ENCODE assay signal across 12 cellular contexts in genomic region chr6:158825951-158826306, GRCh38. TPM values are rescaled to one million over a fixed set of nuclear protein-coding genes. Genes with fewer than 3 reads are reported as not detected.
DNase-seq lines count a peak whose midpoint lies in the region; ATAC-seq and TF ChIP-seq lines count a peak whose summit lies in the region.
"Had no signal": no experiment of that assay in that cellular context is flagged by ENCODE, and none has a peak within 500 bp of the region (broad histone marks: within the 10 kb centered on the region; RNA-seq: fewer than 3 reads in every experiment).

No MANE protein-coding gene starts in this region.

- POLR2A ChIA-PET in Caco-2 (lab: Charles Lee), result no interaction called here

- BruUV-seq in Caco-2 (replicated peaks; lab: Mats Ljungman, UMichigan), result no TSS peak

- H3K4me2 ChIP-seq in osteoblast (ENCODE audit: insufficient read depth, low read length), result no peak overlapping the region

- no peaks in the 10 kb centered on the region for H3K27me3 Mint-ChIP-seq in Caco-2 (ENCODE audit: insufficient read depth, unreplicated experiment)
- no peaks in the 10 kb centered on the region for H3K27me3 Mint-ChIP-seq in progenitor cell of endocrine pancreas
- H3K27me3 Mint-ChIP-seq in activated T-cell treated with anti-CD3 and anti-CD28 coated beads, Interleukin-2, amount 50 U/mL, for 24 hours, result no peaks in the 10 kb centered on the region
- H3K27me3 Mint-ChIP-seq: activated naive CD4-positive, alpha-beta T cell treated with anti-CD3 and anti-CD28 coated beads, Interleukin-2, amount 50 U/mL, for 24 hours had no signal

- intact Hi-C loops in Caco-2 (cut with micrococcal nuclease; ENCODE audit: unreplicated experiment) (no loop called here), right cardiac atrium (cut with DNase I) (no loop called here)

- H3K4me3 Mint-ChIP-seq in Caco-2 (ENCODE audit: unreplicated experiment), result no peak overlapping the region
- peak overlapping the region; percentile 41 for H3K4me3 Mint-ChIP-seq in progenitor cell of endocrine pancreas (ENCODE audit: low read depth)
- no peak overlapping the region for H3K4me3 Mint-ChIP-seq in activated T-cell treated with anti-CD3 and anti-CD28 coated beads, Interleukin-2, amount 50 U/mL, for 24 hours
- H3K4me3 Mint-ChIP-seq: activated naive CD4-positive, alpha-beta T cell treated with anti-CD3 and anti-CD28 coated beads, Interleukin-2, amount 50 U/mL, for 24 hours had no signal

- ATAC-seq in right cardiac atrium, result peak; percentile 59 to 80
- ATAC-seq: left lobe of liver had no signal

- H2AFZ ChIP-seq in osteoblast (ENCODE audit: low read length), result no peak overlapping the region

- H4K20me1 ChIP-seq in osteoblast (ENCODE audit: insufficient read depth, low read length), result no peaks in the 10 kb centered on the region

- H3K4me1 ChIP-seq in Caco-2, result peaks cover 14% of the 10 kb centered on the region
- H3K4me1 ChIP-seq in right cardiac atrium (ENCODE audit: control insufficient read depth, insufficient read depth, low read length), result peaks cover 5% of the 10 kb centered on the region
- H3K4me1 ChIP-seq in osteoblast (ENCODE audit: insufficient read depth, low read length), result no peaks in the 10 kb centered on the region

- H3K9me3 ChIP-seq in Caco-2, result no peaks in the 10 kb centered on the region
- no peaks in the 10 kb centered on the region for H3K9me3 ChIP-seq in right cardiac atrium (ENCODE audit: control insufficient read depth, low read length)
- no peaks in the 10 kb centered on the region for H3K9me3 ChIP-seq in osteoblast (ENCODE audit: low read depth, low read length)

- H3K27ac ChIP-seq in right cardiac atrium (ENCODE audit: low read length) (peak overlapping the region; percentile 56), osteoblast (ENCODE audit: low read depth, low read length) (no peak overlapping the region)

- peaks cover 17% of the 10 kb centered on the region for H3K4me1 Mint-ChIP-seq in Caco-2 (ENCODE audit: low read depth, unreplicated experiment)
- peaks cover 20% of the 10 kb centered on the region for H3K4me1 Mint-ChIP-seq in progenitor cell of endocrine pancreas (ENCODE audit: low read depth)
- H3K4me1 Mint-ChIP-seq in activated T-cell treated with anti-CD3 and anti-CD28 coated beads, Interleukin-2, amount 50 U/mL, for 24 hours (ENCODE audit: low read depth), result peaks cover 19% of the 10 kb centered on the region

- H3K27ac Mint-ChIP-seq in Caco-2 (ENCODE audit: unreplicated experiment) (peak overlapping the region; percentile 36), progenitor cell of endocrine pancreas (peak overlapping the region; percentile 47)
- H3K27ac Mint-ChIP-seq in activated T-cell treated with anti-CD3 and anti-CD28 coated beads, Interleukin-2, amount 50 U/mL, for 24 hours, result no peak overlapping the region
- H3K27ac Mint-ChIP-seq: activated naive CD4-positive, alpha-beta T cell treated with anti-CD3 and anti-CD28 coated beads, Interleukin-2, amount 50 U/mL, for 24 hours had no signal

- WGBS in right cardiac atrium, result 26% methylated on average over 9 of the region's 9 CpGs

- H3K27me3 ChIP-seq in Caco-2 (replicated peaks; ENCODE audit: control insufficient read depth, insufficient read depth, low read length) (no peaks in the 10 kb centered on the region), right cardiac atrium (ENCODE audit: control insufficient read depth, insufficient read depth) (no peaks in the 10 kb centered on the region), osteoblast (ENCODE audit: insufficient read depth, low read length) (no peaks in the 10 kb centered on the region)

- CTCF ChIA-PET in Caco-2 (lab: Charles Lee), result no interaction called here

- no peaks in the 10 kb centered on the region for H3K79me2 ChIP-seq in osteoblast (ENCODE audit: insufficient read depth, low read length)

- TF ChIP-seq CTCF in Caco-2 (IDR thresholded peaks at IDR 0.05; ENCODE audit: insufficient read depth in 1 of 2, low read depth in 1 of 2, low read length in 1 of 2, severe bottlenecking in 1 of 2, unreplicated experiment in 1 of 2) (no peak), progenitor cell of endocrine pancreas (IDR thresholded peaks at IDR 0.05; ENCODE audit: unreplicated experiment) (no peak), osteoblast (IDR thresholded peaks at IDR 0.05; ENCODE audit: extremely low read depth, low read depth, low read length) (no peak)

- H3K9me3 Mint-ChIP-seq in Caco-2 (ENCODE audit: unreplicated experiment) (no peaks in the 10 kb centered on the region), progenitor cell of endocrine pancreas (ENCODE audit: low read depth) (no peaks in the 10 kb centered on the region)
- no peaks in the 10 kb centered on the region for H3K9me3 Mint-ChIP-seq in activated T-cell treated with anti-CD3 and anti-CD28 coated beads, Interleukin-2, amount 50 U/mL, for 24 hours
- H3K9me3 Mint-ChIP-seq: activated naive CD4-positive, alpha-beta T cell treated with anti-CD3 and anti-CD28 coated beads, Interleukin-2, amount 50 U/mL, for 24 hours had no signal

- H3K36me3 Mint-ChIP-seq in Caco-2 (ENCODE audit: insufficient read depth, unreplicated experiment), result no peaks in the 10 kb centered on the region
- H3K36me3 Mint-ChIP-seq in progenitor cell of endocrine pancreas (ENCODE audit: insufficient read depth), result no peaks in the 10 kb centered on the region
- H3K36me3 Mint-ChIP-seq in activated T-cell treated with anti-CD3 and anti-CD28 coated beads, Interleukin-2, amount 50 U/mL, for 24 hours (ENCODE audit: low read depth), result no peaks in the 10 kb centered on the region
- H3K36me3 Mint-ChIP-seq: activated naive CD4-positive, alpha-beta T cell treated with anti-CD3 and anti-CD28 coated beads, Interleukin-2, amount 50 U/mL, for 24 hours had no signal

- DNase-seq in Caco-2 (no peak), amniotic epithelial cell (ENCODE audit: low read depth) (peak; percentile 71), right cardiac atrium (peak; percentile 58 to 84 (median 83)), progenitor cell of endocrine pancreas (ENCODE audit: low spot score, unreplicated experiment) (no peak), osteoblast (ENCODE audit: insufficient read length, low spot score, missing footprints) (no peak), HCEC 1CT (no peak)
- DNase-seq in activated T-cell treated with anti-CD3 and anti-CD28 coated beads, Interleukin-2, amount 50 U/mL, for 24 hours, result no peak
- DNase-seq in stimulated activated CD4-positive, alpha-beta T cell treated with anti-CD3 and anti-CD28 coated beads, Interleukin-4, amount 100 ng/mL, for 24 hours, result no peak
- DNase-seq: activated CD4-positive, alpha-beta T cell treated with anti-CD3 and anti-CD28 coated beads, Interleukin-2, amount 50 U/mL, for 4 hours; stimulated activated CD4-positive, alpha-beta T cell treated with anti-CD3 and anti-CD28 coated beads, Interleukin-4, amount 100 ng/mL, for 4 hours had no signal

- H3K4me3 ChIP-seq in Caco-2 (ENCODE audit: low read depth, low read length) (no peak overlapping the region), right cardiac atrium (ENCODE audit: low read length) (no peak overlapping the region), osteoblast (ENCODE audit: insufficient read depth, low read length) (no peak overlapping the region)

- H3K36me3 ChIP-seq in Caco-2 (ENCODE audit: control insufficient read depth, insufficient read depth, low read length), result no peaks in the 10 kb centered on the region
- H3K36me3 ChIP-seq in osteoblast (ENCODE audit: insufficient read depth, low read length), result no peaks in the 10 kb centered on the region

RNA-seq across cellular contexts. Expression of gene EZR, which starts 6.8 kb away (rescaled TPM):
- total RNA-seq in Caco-2 (2022), result 282 and 290 TPM in 2 replicates
- total RNA-seq in right cardiac atrium, result 100 to 1,000 TPM; 192 to 261 (median 244) TPM
- 178 TPM for polyA plus RNA-seq in right cardiac atrium
- 258 and 274 TPM in 2 replicates for total RNA-seq in progenitor cell of endocrine pancreas
- total RNA-seq in osteoblast, result 69.8 and 89.4 TPM in 2 replicates

Comparison
In these comparisons a context has a peak if more than half of its experiments do, and no peak if none do; other contexts are left out.
1. DNase-seq: peak in amniotic epithelial cell (single experiment) and right cardiac atrium (3 of 3); none in Caco-2 (0 of 2), progenitor cell of endocrine pancreas (single experiment), activated T-cell treated with anti-CD3 and anti-CD28 coated beads, Interleukin-2, amount 50 U/mL, for 24 hours (single experiment), stimulated activated CD4-positive, alpha-beta T cell treated with anti-CD3 and anti-CD28 coated beads, Interleukin-4, amount 100 ng/mL, for 24 hours (single experiment), osteoblast (single experiment) and HCEC 1CT (single experiment).